ENCODE assay signal across 8 cellular contexts in the genomic region with DNA sequence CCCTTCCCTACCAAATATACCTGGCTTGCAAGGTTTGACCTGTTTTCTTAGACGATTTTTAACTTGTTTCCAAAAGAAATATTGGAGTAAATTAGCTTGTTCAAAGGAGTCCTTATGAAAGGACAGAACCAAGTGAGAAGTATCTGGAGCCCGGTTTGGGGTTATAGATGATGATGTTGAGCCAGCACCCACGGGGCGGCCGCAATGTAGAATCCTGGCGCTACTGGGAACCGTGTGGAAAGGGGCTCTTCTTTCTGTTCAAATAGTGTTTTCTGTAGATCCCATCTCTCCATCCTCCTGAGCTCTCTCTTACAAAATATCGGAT. TPM values are rescaled to one million over a fixed set of nuclear protein-coding genes. Genes with fewer than 3 reads are reported as not detected.
DNase-seq lines count a peak whose midpoint lies in the region; ATAC-seq and TF ChIP-seq lines count a peak whose summit lies in the region.

No MANE protein-coding gene starts in this region.

- peaks cover 47% of the 10 kb centered on the region for H3K4me1 Mint-ChIP-seq in T-helper 17 cell

- peak overlapping the region; percentile 36 to 89 (median 37) for H3K9ac ChIP-seq in skeletal muscle tissue (ENCODE audit: low read depth in 1 of 3, low read length in 3 of 3)

- TF ChIP-seq CTCF in right atrium auricular region (IDR thresholded peaks at IDR 0.05): no peak

- H3K36me3 Mint-ChIP-seq in T-helper 17 cell (ENCODE audit: low read depth): peaks cover 11% of the 10 kb centered on the region

- peaks cover 0 to 24% of the 10 kb centered on the region in 2 donors for H3K4me1 ChIP-seq in right atrium auricular region
- H3K4me1 ChIP-seq in skeletal muscle tissue (ENCODE audit: control insufficient read depth in 3 of 3, insufficient read depth in 3 of 3, low read length in 3 of 3): peaks cover 14 to 21% (median 17%) of the 10 kb centered on the region in 3 donors

- peak; percentile 2 for ATAC-seq in GM21515 (IDR thresholded peaks at IDR 0.05; ENCODE audit: unreplicated experiment)
- peak; percentile 1 for ATAC-seq in T-helper 17 cell
- no peak for ATAC-seq in GM21367 (IDR thresholded peaks at IDR 0.05; ENCODE audit: unreplicated experiment)

- no peak for DNase-seq in T-helper 17 cell
- DNase-seq in right atrium auricular region (ENCODE audit: low spot score): no peak
- no peak for DNase-seq in NCI-H526 treated with DMSO at 0.1 percent for 48 hours (lab: John Stamatoyannopoulos, UW)
- DNase-seq in H4 (ENCODE audit: low spot score): no peak
- no peak for DNase-seq in G401 (ENCODE audit: low spot score)

- H3K27ac ChIP-seq in right atrium auricular region (peak overlapping the region; percentile 41 to 57), skeletal muscle tissue (ENCODE audit: low read depth, low read length) (no peak overlapping the region)

- H3K4me3 Mint-ChIP-seq in T-helper 17 cell: peak overlapping the region; percentile 97

- peaks cover 17% of the 10 kb centered on the region for H3K36me3 ChIP-seq in right atrium auricular region
- peaks cover 13 to 22% (median 15%) of the 10 kb centered on the region in 3 donors for H3K36me3 ChIP-seq in skeletal muscle tissue (ENCODE audit: control insufficient read depth in 3 of 3, insufficient read depth in 3 of 3, low read length in 3 of 3)

- H3K4me3 ChIP-seq in right atrium auricular region: peak overlapping the region; percentile 53 to 70
- H3K4me3 ChIP-seq in skeletal muscle tissue (ENCODE audit: low read length in 3 of 3): peak overlapping the region; percentile 87 to 99 (median 93)

- H3K9me3 ChIP-seq in T-helper 17 cell (ENCODE audit: control insufficient read depth, low read length, poor library complexity, severe bottlenecking): no peaks in the 10 kb centered on the region
- H3K9me3 ChIP-seq in right atrium auricular region: no peaks in the 10 kb centered on the region
- no peaks in the 10 kb centered on the region for H3K9me3 ChIP-seq in skeletal muscle tissue (ENCODE audit: control insufficient read depth in 3 of 3, low read length in 3 of 3)

- in situ Hi-C loops in G401 (cut with HindIII; ENCODE audit: low sequenced_read_pairs): no loop called here

- H3K27me3 ChIP-seq in right atrium auricular region (no peaks in the 10 kb centered on the region), skeletal muscle tissue (ENCODE audit: control insufficient read depth in 3 of 3, insufficient read depth in 3 of 3, low read length in 3 of 3) (no peaks in the 10 kb centered on the region)

- H3K27me3 Mint-ChIP-seq in T-helper 17 cell: no peaks in the 10 kb centered on the region

- H3K27ac Mint-ChIP-seq in T-helper 17 cell: peak overlapping the region; percentile 94

RNA-seq across cellular contexts. Expression of a gene that starts 0.5 kb away (rescaled TPM):
- total RNA-seq in T-helper 17 cell (10 to 100 TPM; 44.0 to 54.3 TPM), right atrium auricular region (10 to 100 TPM in 1 of 2 donors, 1 to 10 TPM in 1; 7.3 to 15.9 TPM), skeletal muscle tissue (27.1 TPM)
- 51.5 and 63.6 TPM in 2 replicates for total RNA-seq in H4 (2014; rRNA removed; shearing (Covaris generic))
- 41.5 and 66.4 TPM in 2 replicates for total RNA-seq in G401 (2014; rRNA removed; shearing (Covaris generic))

RNA-seq across cellular contexts. Expression of a gene that starts 28.7 kb away (rescaled TPM):
- total RNA-seq in T-helper 17 cell (not detected), right atrium auricular region (not detected), skeletal muscle tissue (not detected)
- not detected in 2 replicates for total RNA-seq in H4 (2014; rRNA removed; shearing (Covaris generic))
- total RNA-seq in G401 (2014; rRNA removed; shearing (Covaris generic)): not detected in 2 replicates
